Comparison of ENCODE assay signal across 7 cellular contexts in genomic region chr5:122968056-122968455, GRCh38.
DNase-seq lines count a peak whose midpoint lies in the region; ATAC-seq, FAIRE-seq and TF ChIP-seq lines count a peak whose summit lies in the region.
"Not testable (repeated sequence)": the region's sequence is repeated elsewhere in the genome, so short reads cannot be mapped to it uniquely, and the experiment has no call there.

No MANE protein-coding gene starts in this region.

- not testable (repeated sequence) for H3K4me3 ChIP-seq in GM12878

- H3K27ac ChIP-seq in GM12878 (ENCODE audit: control insufficient read depth, insufficient read depth) = not testable (repeated sequence)

- H3K79me2 ChIP-seq in GM12878 (ENCODE audit: control insufficient read depth, insufficient read depth, low read length) = not testable (repeated sequence)

- CTCF ChIA-PET in GM12878 (lab: Yijun Ruan, JAX) = not testable (repeated sequence)

- TF ChIP-seq EP300 in GM12878 (IDR thresholded peaks at IDR 0.05; ENCODE audit: borderline replicate concordance in 1 of 2, control insufficient read depth in 1 of 2, low read depth in 2 of 2, low read length in 2 of 2) = not testable (repeated sequence)

- intact Hi-C loops in GM12878 (cut with micrococcal nuclease; ENCODE audit: unreplicated experiment) = not testable (repeated sequence)

- BruUV-seq in GM12878 (replicated peaks; lab: Mats Ljungman, UMichigan) = not testable (repeated sequence)

- in situ Hi-C loops in GM12878 (cut with MboI) = not testable (repeated sequence)

- not testable (repeated sequence) for H3K9ac ChIP-seq in GM12878 (ENCODE audit: control insufficient read depth, insufficient read depth, low read length)

- ATAC-seq in GM18511 (IDR thresholded peaks at IDR 0.05; ENCODE audit: unreplicated experiment) = peak; percentile 2
- ATAC-seq in GM19043 (IDR thresholded peaks at IDR 0.05; ENCODE audit: low read depth, unreplicated experiment) = peak; percentile 11
- ATAC-seq in GM19438 (IDR thresholded peaks at IDR 0.05; ENCODE audit: low read depth, unreplicated experiment) = peak; percentile 9
- ATAC-seq in GM21737 (IDR thresholded peaks at IDR 0.05; ENCODE audit: unreplicated experiment) = peak; percentile 3
- peak; percentile 7 for ATAC-seq in HG02943 (IDR thresholded peaks at IDR 0.05; ENCODE audit: low read depth, unreplicated experiment)
- ATAC-seq in HG03432 (IDR thresholded peaks at IDR 0.05; ENCODE audit: unreplicated experiment) = peak; percentile 12
- not testable (repeated sequence) for ATAC-seq in GM12878

- WGBS in GM12878 (ENCODE audit: insufficient coverage, insufficient replicate concordance, low lambda C conversion rate, missing lambda C conversion rate) = 58% methylated on average over 6 of the region's 6 CpGs

- not testable (repeated sequence) for H3K27me3 ChIP-seq in GM12878 (replicated peaks in 1 of 2; ENCODE audit: control insufficient read depth in 2 of 2, insufficient read depth in 2 of 2, low read length in 1 of 2)

- not testable (repeated sequence) for H3K4me2 ChIP-seq in GM12878 (ENCODE audit: control insufficient read depth, insufficient read depth)

- SMC1A ChIA-PET in GM12878 (lab: Charles Lee; ENCODE audit: uncharacterized antibody, unreplicated experiment) = interaction anchor here (1.2 kb wide), 1 partner anchor 17 kb away, joined by 4 read pairs; no protein-coding TSS in a partner anchor

- RAD21 ChIA-PET in GM12878 (lab: Charles Lee; ENCODE audit: unreplicated experiment) = not testable (repeated sequence)

- TF ChIP-seq POLR2A in GM12878 (IDR thresholded peaks at IDR 0.05; ENCODE audit: low read depth, low read length) = not testable (repeated sequence)

- not testable (repeated sequence) for H3K9me3 ChIP-seq in GM12878 (replicated peaks; ENCODE audit: control insufficient read depth, insufficient read depth, low read length)

- POLR2A ChIA-PET in GM12878 (lab: Charles Lee) = not testable (repeated sequence)

- H2AFZ ChIP-seq in GM12878 (ENCODE audit: control insufficient read depth, low read depth, low read length) = not testable (repeated sequence)

- not testable (repeated sequence) for TF ChIP-seq RAD21 in GM12878 (IDR thresholded peaks at IDR 0.05; ENCODE audit: insufficient read depth, low read depth, low read length)

- not testable (repeated sequence) for H4K20me1 ChIP-seq in GM12878 (ENCODE audit: control insufficient read depth, insufficient read depth)

- not testable (repeated sequence) for H3K4me1 ChIP-seq in GM12878 (ENCODE audit: control insufficient read depth, insufficient read depth, low read length)

- not testable (repeated sequence) for TF ChIP-seq CTCF in GM12878 (IDR thresholded peaks at IDR 0.05 in 2 of 3, conservative IDR thresholded peaks at IDR 0.05 in 1 of 3; ENCODE audit: control insufficient read depth in 2 of 3, extremely low read depth in 1 of 3, insufficient read depth in 1 of 3, low read depth in 3 of 3, low read length in 3 of 3)

- FAIRE-seq in GM12878 (lab: Jason Lieb, UNC) = peak; percentile 38

- H3K36me3 ChIP-seq in GM12878 (ENCODE audit: control insufficient read depth in 2 of 2, insufficient read depth in 2 of 2, low read length in 1 of 2) = not testable (repeated sequence)

- DNase-seq in GM12878 (ENCODE audit: low read depth, low spot score) = not testable (repeated sequence)
